In genomic region chr2:68369340-68369734, GRCh38 we compare ENCODE assay signal across 19 cellular contexts. TPM values are rescaled to one million over a fixed set of nuclear protein-coding genes. Genes with fewer than 3 reads are reported as not detected.
DNase-seq lines count a peak whose midpoint lies in the region; ATAC-seq and TF ChIP-seq lines count a peak whose summit lies in the region.
"Had no signal": no experiment of that assay in that cellular context is flagged by ENCODE, and none has a peak within 500 bp of the region (broad histone marks: within the 10 kb centered on the region; RNA-seq: fewer than 3 reads in every experiment).

No MANE protein-coding gene starts in this region.

- TF ChIP-seq CTCF in dorsolateral prefrontal cortex (IDR thresholded peaks at IDR 0.05 in 54 of 56, conservative IDR thresholded peaks at IDR 0.05 in 2 of 56; ENCODE audit: low read depth in 1 of 56, partially characterized antibody in 56 of 56) (no peak), neutrophil (IDR thresholded peaks at IDR 0.05) (no peak)

- H3K27ac ChIP-seq in BLaER1 treated with 17β-estradiol and CSF1 and Interleukin-3, amounts not matched to agents 10 nM and 100 nM = peak overlapping the region in 8 of 11 experiments; percentile 87 to 97 (median 95); a peak in 16 of 22 replicates
- H3K27ac ChIP-seq in Karpas-422 (ENCODE audit: low read length) (peak overlapping the region; percentile 96), dorsolateral prefrontal cortex (peak overlapping the region in 46 of 59 donors; percentile 3 to 89 (median 70)), neutrophil (peak overlapping the region; percentile 97)
- H3K27ac ChIP-seq: ascending aorta had no signal

- peak overlapping the region in 9 of 10 experiments; percentile 72 to 96 (median 88); a peak in 17 of 20 replicates for H3K4me3 ChIP-seq in BLaER1 treated with 17β-estradiol and CSF1 and Interleukin-3, amounts not matched to agents 10 nM and 100 nM
- H3K4me3 ChIP-seq in Karpas-422 (ENCODE audit: low read length) (peak overlapping the region; percentile 89), dorsolateral prefrontal cortex (no peak overlapping the region), neutrophil (ENCODE audit: low read depth in 1 of 2, low read length in 1 of 2) (peak overlapping the region; percentile 96 to 98)
- H3K4me3 ChIP-seq: ascending aorta, HAP-1, stomach had no signal

- peak overlapping the region in 5 of 11 experiments; percentile 87 to 98 (median 95); a peak in 7 of 22 replicates for H3K9ac ChIP-seq in BLaER1 treated with 17β-estradiol and CSF1 and Interleukin-3, amounts not matched to agents 10 nM and 100 nM
- peak overlapping the region; percentile 22; the same call in 1 of the 2 replicates for H3K9ac ChIP-seq in Karpas-422 (ENCODE audit: low read length)

- peaks cover 37 to 85% (median 75%) of the 10 kb centered on the region in 11 experiments; a peak in 21 of 22 replicates for H3K36me3 ChIP-seq in BLaER1 treated with 17β-estradiol and CSF1 and Interleukin-3, amounts not matched to agents 10 nM and 100 nM
- H3K36me3 ChIP-seq in Karpas-422 (ENCODE audit: insufficient read depth, low read length) = peaks cover 57% of the 10 kb centered on the region
- H3K36me3 ChIP-seq in neutrophil = peaks cover 30% of the 10 kb centered on the region
- H3K36me3 ChIP-seq: ascending aorta, HAP-1, stomach had no signal

- DNase-seq in Karpas-422 (no peak), dorsolateral prefrontal cortex (no peak), SK-N-DZ (ENCODE audit: low spot score) (no peak), activated gamma-delta T cell (lab: John Stamatoyannopoulos, UW) (no peak)
- DNase-seq: COR-L47, left colon, naive B cell, NCI-H2081, NCI-H345, NCI-H748 treated with DMSO at 0.1 percent for 48 hours, stomach had no signal

- H3K9me3 ChIP-seq in BLaER1 treated with 17β-estradiol and CSF1 and Interleukin-3, amounts not matched to agents 10 nM and 100 nM (replicated peaks in 1 of 11) = peaks cover 0 to 11% (median 0%) of the 10 kb centered on the region in 11 experiments; a peak in 4 of 22 replicates
- H3K9me3 ChIP-seq in Karpas-422 (ENCODE audit: low read length) (no peaks in the 10 kb centered on the region), neutrophil (no peaks in the 10 kb centered on the region)
- H3K9me3 ChIP-seq: ascending aorta, HAP-1, stomach had no signal

- H2AFZ ChIP-seq in Karpas-422 (ENCODE audit: low read length) = no peak overlapping the region

- intact Hi-C loops in dorsolateral prefrontal cortex (cut with DNase I) = no loop called here

- peaks cover 99% of the 10 kb centered on the region for H3K79me2 ChIP-seq in Karpas-422 (ENCODE audit: low read length)

- peaks cover 54 to 75% (median 63%) of the 10 kb centered on the region in 10 experiments for H3K4me1 ChIP-seq in BLaER1 treated with 17β-estradiol and CSF1 and Interleukin-3, amounts not matched to agents 10 nM and 100 nM
- peaks cover 87% of the 10 kb centered on the region for H3K4me1 ChIP-seq in Karpas-422 (ENCODE audit: low read length)
- H3K4me1 ChIP-seq in neutrophil (ENCODE audit: control insufficient read depth in 1 of 2, insufficient read depth in 1 of 2, low read depth in 1 of 2, low read length in 1 of 2) = peaks cover 78 to 85% of the 10 kb centered on the region in 2 experiments
- H3K4me1 ChIP-seq: HAP-1 had no signal

- no peaks in the 10 kb centered on the region for H3K27me3 ChIP-seq in BLaER1 treated with 17β-estradiol and CSF1 and Interleukin-3, amounts not matched to agents 10 nM and 100 nM
- H3K27me3 ChIP-seq in Karpas-422 (ENCODE audit: low read length) = no peaks in the 10 kb centered on the region
- H3K27me3 ChIP-seq in dorsolateral prefrontal cortex = no peaks in the 10 kb centered on the region
- H3K27me3 ChIP-seq in neutrophil = no peaks in the 10 kb centered on the region
- H3K27me3 ChIP-seq: ascending aorta, stomach had no signal

- H3K4me2 ChIP-seq in BLaER1 treated with 17β-estradiol and CSF1 and Interleukin-3, amounts not matched to agents 10 nM and 100 nM = peak overlapping the region; percentile 84 to 99 (median 92)
- H3K4me2 ChIP-seq in Karpas-422 (ENCODE audit: low read depth, low read length, poor library complexity, severe bottlenecking) = peak overlapping the region; percentile 90

- H3K9me2 ChIP-seq in Karpas-422 (replicated peaks; ENCODE audit: insufficient read depth, low read length) = no peaks in the 10 kb centered on the region

- peaks cover 44 to 80% (median 68%) of the 10 kb centered on the region in 11 experiments for H4K20me1 ChIP-seq in BLaER1 treated with 17β-estradiol and CSF1 and Interleukin-3, amounts not matched to agents 10 nM and 100 nM
- H4K20me1 ChIP-seq in Karpas-422 (ENCODE audit: insufficient read depth, low read depth, low read length) = peaks cover 3% of the 10 kb centered on the region; the same call in 1 of the 2 replicates

- ATAC-seq in HG02938 (IDR thresholded peaks at IDR 0.05; ENCODE audit: unreplicated experiment) (no peak), HG02885 (IDR thresholded peaks at IDR 0.05; ENCODE audit: poor library complexity, unreplicated experiment) (no peak)
- ATAC-seq: left colon had no signal

RNA-seq across cellular contexts. Expression of gene PLEK, which starts 4.3 kb away (rescaled TPM):
- 224 and 232 TPM in 2 replicates for total RNA-seq in Karpas-422 (2014; rRNA removed; shearing (Covaris generic); ENCODE audit: low replicate concordance)
- total RNA-seq in dorsolateral prefrontal cortex = 10 to 100 TPM in 3 of 120 experiments, 1 to 10 TPM in 116, under 1 TPM in 1; 0.60 to 11.5 (median 3.4) TPM
- polyA plus RNA-seq in SK-N-DZ (2014; cell fraction: cytosol; rRNA removed) = 0.09 TPM in 1 of 2 replicates, not detected in the other
- polyA plus RNA-seq in SK-N-DZ (2014; cell fraction: nucleus; rRNA removed) = 0.13 TPM in 1 of 2 replicates, not detected in the other
- polyA plus RNA-seq: IMR-90 had no signal

RNA-seq across cellular contexts. Expression of gene CNRIP1, which starts 49.6 kb away (rescaled TPM):
- total RNA-seq in Karpas-422 (2014; rRNA removed; shearing (Covaris generic); ENCODE audit: low replicate concordance) = 2.8 TPM in 1 of 2 replicates, not detected in the other
- total RNA-seq in dorsolateral prefrontal cortex = 100 to 1,000 TPM in 55 of 120 experiments, 10 to 100 TPM in 65; 48.6 to 133 (median 99.0) TPM
- polyA plus RNA-seq in SK-N-DZ (2014; cell fraction: cytosol; rRNA removed) = 84.8 and 86.6 TPM in 2 replicates
- polyA plus RNA-seq in SK-N-DZ (2014; cell fraction: nucleus; rRNA removed) = 58.2 and 61.7 TPM in 2 replicates
- total RNA-seq: OCI-LY7 had no signal

Comparison
In these comparisons a context has a peak if more than half of its experiments do, and no peak if none do; other contexts are left out.
1. H3K4me3 ChIP-seq: peak in BLaER1 treated with 17β-estradiol and CSF1 and Interleukin-3, amounts not matched to agents 10 nM and 100 nM (9 of 10), Karpas-422 (single experiment) and neutrophil (2 of 2); none in dorsolateral prefrontal cortex (0 of 59).
2. RNA of gene PLEK, which starts 4.3 kb away (total RNA-seq): 224 to 232 TPM in Karpas-422; 0.60 to 11.5 TPM in dorsolateral prefrontal cortex; every median in the first group is over 10 times any median in the second.
3. RNA of gene CNRIP1, which starts 49.6 kb away (total RNA-seq): 48.6 to 133 TPM in dorsolateral prefrontal cortex; 2.8 TPM in Karpas-422; every median in the first group is over 10 times any median in the second.
4. Peak in every context shown above with its lines, with median percentiles within 50 percentile points of each other: H3K27ac ChIP-seq.